8 cellular contexts compared by ENCODE assay signal in genomic region chrX:18983711-18984380, GRCh38. TPM values are rescaled to one million over a fixed set of nuclear protein-coding genes. Genes with fewer than 3 reads are reported as not detected.
A peak's percentile ranks its signal among the peaks of the same experiment; 100 is the strongest.
DNase-seq lines count a peak whose midpoint lies in the region; ATAC-seq and TF ChIP-seq lines count a peak whose summit lies in the region.

PHKA2 (minus strand) TSS chrX:18984114; CDS start chrX:18983932, 182 bp downstream.

- DNase-seq in COLO829 (ENCODE audit: low spot score), result peak; percentile 11
- DNase-seq in caudate nucleus (lab: John Stamatoyannopoulos, UW), result peak in 31 of 61 donors; percentile 2 to 61 (median 26)
- no peak for DNase-seq in kidney epithelial cell (ENCODE audit: low read depth)
- peak; percentile 66 for DNase-seq in stimulated activated CD4-positive, alpha-beta T cell treated with anti-CD3 and anti-CD28 coated beads, Interleukin-15, amount 100 ng/mL, for 24 hours
- no peak for DNase-seq in GM10266 (ENCODE audit: extremely low spot score)

- intact Hi-C loops in T-helper 1 cell treated with Interleukin-12 subunit alpha and Interleukin-12 subunit beta and Interleukin-4 antibody, amounts not matched to agents 30 ng/mL and 1 ng/mL, for 36 hours (cut with micrococcal nuclease), result loop anchor here (1.0 to 10.0 kb wide), 9 partner anchors 30 to 1246 kb away; partner anchors contain the start of genes BCLAF3, CDKL5, EIF1AX and PDHA1

- peak within 1 kb of the TSS; percentile 67 for H3K27ac ChIP-seq in caudate nucleus (ENCODE audit: low read depth, low read length)

- peak; percentile 49 for ATAC-seq in GM19397 (IDR thresholded peaks at IDR 0.05; ENCODE audit: unreplicated experiment)
- ATAC-seq in HG03469 (IDR thresholded peaks at IDR 0.05; ENCODE audit: unreplicated experiment), result peak; percentile 24

- H3K36me3 ChIP-seq in kidney epithelial cell (ENCODE audit: control insufficient read depth, insufficient read depth, low read length), result no peaks in the 10 kb centered on the region

- peak within 1 kb of the TSS; percentile 65 for H3K4me3 ChIP-seq in kidney epithelial cell (ENCODE audit: low read depth, low read length)

- TF ChIP-seq CTCF in kidney epithelial cell (IDR thresholded peaks at IDR 0.05; ENCODE audit: insufficient read depth, low read length, poor library complexity, severe bottlenecking) (no peak), GM10266 (IDR thresholded peaks at IDR 0.05; ENCODE audit: control insufficient read depth, insufficient read depth, low read depth, missing control alignments) (no peak)

- H3K27me3 ChIP-seq in kidney epithelial cell (ENCODE audit: control insufficient read depth, insufficient read depth, low read length), result no peaks in the 10 kb centered on the region

RNA-seq across cellular contexts. Expression of gene PHKA2, which starts in this region (rescaled TPM):
- total RNA-seq in T-helper 1 cell treated with Interleukin-12 subunit alpha and Interleukin-12 subunit beta and Interleukin-4 antibody, amounts not matched to agents 30 ng/mL and 1 ng/mL, for 36 hours, result 19.8 and 20.6 TPM in 2 replicates
- 13.8 and 18.1 TPM in 2 replicates for total RNA-seq in kidney epithelial cell

Comparison
In these comparisons a context has a peak if more than half of its experiments do, and no peak if none do; other contexts are left out.
1. DNase-seq: peak in COLO829 (single experiment), caudate nucleus (31 of 61) and stimulated activated CD4-positive, alpha-beta T cell treated with anti-CD3 and anti-CD28 coated beads, Interleukin-15, amount 100 ng/mL, for 24 hours (single experiment); none in kidney epithelial cell (single experiment) and GM10266 (single experiment).